Comparison of ENCODE assay signal across 9 cellular contexts in the genomic region with DNA sequence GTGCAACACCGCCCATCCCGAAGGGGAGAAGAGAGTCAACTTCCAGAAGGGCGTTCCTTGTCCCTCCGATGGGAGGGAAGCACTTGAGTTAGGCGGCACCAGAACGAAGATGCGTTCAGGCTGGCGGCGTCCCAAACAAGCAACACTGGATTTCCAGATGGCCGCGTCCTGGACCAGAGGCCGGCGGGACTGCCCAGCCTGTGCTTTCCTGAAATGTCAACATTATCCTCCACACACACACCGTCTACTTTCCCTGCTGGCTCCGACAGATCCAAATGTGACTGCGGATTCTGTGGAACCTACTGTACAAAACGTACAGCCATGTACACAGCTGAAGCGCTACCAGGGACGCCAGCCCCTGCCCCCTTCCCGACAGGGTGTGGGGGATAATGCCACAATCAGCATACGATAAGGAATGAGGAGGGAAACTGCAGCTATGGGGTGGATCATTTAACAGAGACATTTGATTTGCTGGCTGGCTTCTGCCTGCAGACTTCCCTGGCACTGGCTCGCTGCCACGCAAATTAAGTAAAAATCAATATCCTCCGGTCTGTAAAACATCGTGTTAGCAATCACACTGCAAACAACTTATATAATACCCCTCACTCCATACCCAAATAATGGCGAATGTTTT.
DNase-seq lines count a peak whose midpoint lies in the region; ATAC-seq and TF ChIP-seq lines count a peak whose summit lies in the region.
"Had no signal": no experiment of that assay in that cellular context is flagged by ENCODE, and none has a peak within 500 bp of the region (broad histone marks: within the 10 kb centered on the region; RNA-seq: fewer than 3 reads in every experiment).

No MANE protein-coding gene starts in this region.

- H3F3A ChIP-seq in GM23338 (replicated peaks; ENCODE audit: low read depth), result no peaks in the 10 kb centered on the region

- intact Hi-C loops in heart left ventricle (cut with DNase I), result no loop called here

- no peak overlapping the region; the same call in 2 of the 3 replicates for H3K4me3 Mint-ChIP-seq in GM23338
- no peak overlapping the region for H3K4me3 Mint-ChIP-seq in stimulated activated effector memory CD8-positive, alpha-beta T cell treated with anti-CD3 and anti-CD28 coated beads, Interleukin-12 subunit alpha, Interleukin-12 subunit beta, amount 100 ng/mL, for 72 hours

- H3K9me2 ChIP-seq in GM23338 (ENCODE audit: insufficient read depth), result no peaks in the 10 kb centered on the region

- TF ChIP-seq CTCF in GM23338 (conservative IDR thresholded peaks at IDR 0.05; ENCODE audit: low read depth in 2 of 2), result no peak
- no peak for TF ChIP-seq CTCF in heart left ventricle (IDR thresholded peaks at IDR 0.05)
- TF ChIP-seq CTCF in retinal pigment epithelial cell (conservative IDR thresholded peaks at IDR 0.05; ENCODE audit: low read depth, low read length), result no peak

- ATAC-seq in GM23338 (no peak), heart left ventricle (peak; percentile 50 to 52 (median 51)), GM21619 (IDR thresholded peaks at IDR 0.05; ENCODE audit: unreplicated experiment) (no peak)
- ATAC-seq in stimulated activated effector memory CD8-positive, alpha-beta T cell treated with anti-CD3 and anti-CD28 coated beads, Interleukin-12 subunit alpha, Interleukin-12 subunit beta, amount 100 ng/mL, for 72 hours, result no peak

- H3K4me3 ChIP-seq in GM23338 (no peak overlapping the region), heart left ventricle (peak overlapping the region in 7 of 12 donors; percentile 18 to 28 (median 26)), retinal pigment epithelial cell (ENCODE audit: low read length) (peak overlapping the region; percentile 31)

- no peak overlapping the region for H3K4me2 ChIP-seq in GM23338

- no peak overlapping the region; the same call in 1 of the 2 replicates for H3K27ac ChIP-seq in GM23338 (ENCODE audit: low read depth)
- peak overlapping the region; percentile 32 to 79 (median 58) for H3K27ac ChIP-seq in heart left ventricle

- H3K9me3 Mint-ChIP-seq in GM23338, result peaks cover 21% of the 10 kb centered on the region
- H3K9me3 Mint-ChIP-seq in stimulated activated effector memory CD8-positive, alpha-beta T cell treated with anti-CD3 and anti-CD28 coated beads, Interleukin-12 subunit alpha, Interleukin-12 subunit beta, amount 100 ng/mL, for 72 hours, result no peaks in the 10 kb centered on the region

- H3K4me1 Mint-ChIP-seq in GM23338, result peaks cover 64% of the 10 kb centered on the region
- no peaks in the 10 kb centered on the region for H3K4me1 Mint-ChIP-seq in stimulated activated effector memory CD8-positive, alpha-beta T cell treated with anti-CD3 and anti-CD28 coated beads, Interleukin-12 subunit alpha, Interleukin-12 subunit beta, amount 100 ng/mL, for 72 hours

- H3K9me3 ChIP-seq in heart left ventricle, result peaks cover 0 to 4% (median 0%) of the 10 kb centered on the region in 12 donors

- H3K27me3 ChIP-seq in GM23338 (ENCODE audit: insufficient read depth), result no peaks in the 10 kb centered on the region
- H3K27me3 ChIP-seq in heart left ventricle, result no peaks in the 10 kb centered on the region

- H3K4me1 ChIP-seq in GM23338 (ENCODE audit: insufficient read depth), result peaks cover 26% of the 10 kb centered on the region
- H3K4me1 ChIP-seq in heart left ventricle, result peaks cover 3 to 93% (median 60%) of the 10 kb centered on the region in 12 donors

- peak overlapping the region; percentile 41; the same call in 1 of the 2 replicates for H3K27ac Mint-ChIP-seq in GM23338
- H3K27ac Mint-ChIP-seq in stimulated activated effector memory CD8-positive, alpha-beta T cell treated with anti-CD3 and anti-CD28 coated beads, Interleukin-12 subunit alpha, Interleukin-12 subunit beta, amount 100 ng/mL, for 72 hours, result no peak overlapping the region

- TF ChIP-seq POLR2A in heart left ventricle (IDR thresholded peaks at IDR 0.05), result no peak

- H3K27me3 Mint-ChIP-seq in GM23338 (ENCODE audit: insufficient read depth, low read depth, poor library complexity), result peaks cover 15% of the 10 kb centered on the region

- DNase-seq in GM23338 (ENCODE audit: low spot score) (no peak), NCI-H82 (lab: John Stamatoyannopoulos, UW) (peak; percentile 78), heart left ventricle (peak; percentile 59 to 87 (median 78)), retinal pigment epithelial cell (ENCODE audit: low read depth) (no peak), SW480 (ENCODE audit: low spot score) (no peak)
- DNase-seq in stimulated activated effector memory CD8-positive, alpha-beta T cell treated with anti-CD3 and anti-CD28 coated beads, Interleukin-12 subunit alpha, Interleukin-12 subunit beta, amount 100 ng/mL, for 72 hours (ENCODE audit: low spot score in 2 of 2), result no peak
- no peak for DNase-seq in effector CD4-positive, alpha-beta T cell
- DNase-seq: activated gamma-delta T cell had no signal

- no peak overlapping the region for H2AFZ ChIP-seq in GM23338

- H4K20me1 ChIP-seq in GM23338 (replicated peaks; ENCODE audit: insufficient read depth), result peaks cover 53% of the 10 kb centered on the region

- WGBS in heart left ventricle, 4 donors, result 14 to 20% (median 18%) methylated on average over 23 to 26 of the region's 26 CpGs

- H3K79me2 ChIP-seq in GM23338 (replicated peaks; ENCODE audit: insufficient read depth), result peaks cover 100% of the 10 kb centered on the region

- H3K36me3 Mint-ChIP-seq in GM23338 (ENCODE audit: low read depth), result peaks cover 79% of the 10 kb centered on the region
- no peaks in the 10 kb centered on the region for H3K36me3 Mint-ChIP-seq in stimulated activated effector memory CD8-positive, alpha-beta T cell treated with anti-CD3 and anti-CD28 coated beads, Interleukin-12 subunit alpha, Interleukin-12 subunit beta, amount 100 ng/mL, for 72 hours

- H3K36me3 ChIP-seq in GM23338 (ENCODE audit: insufficient read depth) (no peaks in the 10 kb centered on the region; the same call in none of the 2 replicates), heart left ventricle (peaks cover 0 to 17% (median 8%) of the 10 kb centered on the region in 9 donors)

TF ChIP-seq in GM23338, 12 proteins besides CTCF, POLR2A, EP300 and RAD21:
- TF ChIP-seq NANOG (IDR thresholded peaks at IDR 0.05; ENCODE audit: borderline replicate concordance) (no peak), EZH2phosphoT487 (IDR thresholded peaks at IDR 0.05; ENCODE audit: unreplicated experiment) (no peak), ZNF114 (CRISPR knock-in tag; IDR thresholded peaks at IDR 0.05) (no peak), JUNB (IDR thresholded peaks at IDR 0.05; ENCODE audit: unreplicated experiment) (no peak), CREB1 (CRISPR knock-in tag; IDR thresholded peaks at IDR 0.05; ENCODE audit: low read depth) (no peak), EZH2 (IDR thresholded peaks at IDR 0.05; ENCODE audit: low read depth, unreplicated experiment) (no peak), ZNF331 (CRISPR knock-in tag; IDR thresholded peaks at IDR 0.05; ENCODE audit: low read depth) (no peak)
- TF ChIP-seq, protein P1, sequence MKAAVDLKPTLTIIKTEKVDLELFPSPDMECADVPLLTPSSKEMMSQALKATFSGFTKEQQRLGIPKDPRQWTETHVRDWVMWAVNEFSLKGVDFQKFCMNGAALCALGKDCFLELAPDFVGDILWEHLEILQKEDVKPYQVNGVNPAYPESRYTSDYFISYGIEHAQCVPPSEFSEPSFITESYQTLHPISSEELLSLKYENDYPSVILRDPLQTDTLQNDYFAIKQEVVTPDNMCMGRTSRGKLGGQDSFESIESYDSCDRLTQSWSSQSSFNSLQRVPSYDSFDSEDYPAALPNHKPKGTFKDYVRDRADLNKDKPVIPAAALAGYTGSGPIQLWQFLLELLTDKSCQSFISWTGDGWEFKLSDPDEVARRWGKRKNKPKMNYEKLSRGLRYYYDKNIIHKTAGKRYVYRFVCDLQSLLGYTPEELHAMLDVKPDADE (IDR thresholded peaks at IDR 0.05), result no peak
- TF ChIP-seq, protein P2, sequence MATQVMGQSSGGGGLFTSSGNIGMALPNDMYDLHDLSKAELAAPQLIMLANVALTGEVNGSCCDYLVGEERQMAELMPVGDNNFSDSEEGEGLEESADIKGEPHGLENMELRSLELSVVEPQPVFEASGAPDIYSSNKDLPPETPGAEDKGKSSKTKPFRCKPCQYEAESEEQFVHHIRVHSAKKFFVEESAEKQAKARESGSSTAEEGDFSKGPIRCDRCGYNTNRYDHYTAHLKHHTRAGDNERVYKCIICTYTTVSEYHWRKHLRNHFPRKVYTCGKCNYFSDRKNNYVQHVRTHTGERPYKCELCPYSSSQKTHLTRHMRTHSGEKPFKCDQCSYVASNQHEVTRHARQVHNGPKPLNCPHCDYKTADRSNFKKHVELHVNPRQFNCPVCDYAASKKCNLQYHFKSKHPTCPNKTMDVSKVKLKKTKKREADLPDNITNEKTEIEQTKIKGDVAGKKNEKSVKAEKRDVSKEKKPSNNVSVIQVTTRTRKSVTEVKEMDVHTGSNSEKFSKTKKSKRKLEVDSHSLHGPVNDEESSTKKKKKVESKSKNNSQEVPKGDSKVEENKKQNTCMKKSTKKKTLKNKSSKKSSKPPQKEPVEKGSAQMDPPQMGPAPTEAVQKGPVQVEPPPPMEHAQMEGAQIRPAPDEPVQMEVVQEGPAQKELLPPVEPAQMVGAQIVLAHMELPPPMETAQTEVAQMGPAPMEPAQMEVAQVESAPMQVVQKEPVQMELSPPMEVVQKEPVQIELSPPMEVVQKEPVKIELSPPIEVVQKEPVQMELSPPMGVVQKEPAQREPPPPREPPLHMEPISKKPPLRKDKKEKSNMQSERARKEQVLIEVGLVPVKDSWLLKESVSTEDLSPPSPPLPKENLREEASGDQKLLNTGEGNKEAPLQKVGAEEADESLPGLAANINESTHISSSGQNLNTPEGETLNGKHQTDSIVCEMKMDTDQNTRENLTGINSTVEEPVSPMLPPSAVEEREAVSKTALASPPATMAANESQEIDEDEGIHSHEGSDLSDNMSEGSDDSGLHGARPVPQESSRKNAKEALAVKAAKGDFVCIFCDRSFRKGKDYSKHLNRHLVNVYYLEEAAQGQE (IDR thresholded peaks at IDR 0.05; ENCODE audit: unreplicated experiment), result no peak

Comparison
In these comparisons a context has a peak if more than half of its experiments do, and no peak if none do; other contexts are left out.
1. ATAC-seq: peak in heart left ventricle (4 of 4); none in GM23338 (single experiment), GM21619 (single experiment) and stimulated activated effector memory CD8-positive, alpha-beta T cell treated with anti-CD3 and anti-CD28 coated beads, Interleukin-12 subunit alpha, Interleukin-12 subunit beta, amount 100 ng/mL, for 72 hours (single experiment).
2. DNase-seq: peak in NCI-H82 (single experiment) and heart left ventricle (5 of 5); none in GM23338 (single experiment), retinal pigment epithelial cell (single experiment), SW480 (single experiment), stimulated activated effector memory CD8-positive, alpha-beta T cell treated with anti-CD3 and anti-CD28 coated beads, Interleukin-12 subunit alpha, Interleukin-12 subunit beta, amount 100 ng/mL, for 72 hours (0 of 2) and effector CD4-positive, alpha-beta T cell (single experiment).